14 cellular contexts compared by ENCODE assay signal in the genomic region with DNA sequence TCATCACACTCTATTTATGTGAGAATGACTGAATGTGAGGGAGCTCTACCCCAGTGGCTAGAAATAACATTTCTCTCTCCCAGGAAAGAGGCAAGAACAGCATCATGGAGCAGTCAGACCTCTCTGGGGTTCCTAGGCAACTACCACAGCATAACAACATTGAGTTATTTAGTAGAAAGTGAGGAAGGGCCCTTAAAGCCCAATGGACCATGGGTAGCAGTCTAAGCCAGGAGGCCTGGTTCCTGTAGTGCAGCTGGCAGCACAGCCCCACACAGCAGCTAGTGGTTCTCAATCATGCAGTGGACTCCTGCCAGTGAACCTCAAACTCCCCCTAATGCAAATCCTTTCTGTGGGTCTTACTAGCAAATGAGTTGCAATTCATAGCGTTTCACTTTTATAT. TPM values are rescaled to one million over a fixed set of nuclear protein-coding genes. Genes with fewer than 3 reads are reported as not detected.
DNase-seq lines count a peak whose midpoint lies in the region; ATAC-seq and TF ChIP-seq lines count a peak whose summit lies in the region.
"Had no signal": no experiment of that assay in that cellular context is flagged by ENCODE, and none has a peak within 500 bp of the region (broad histone marks: within the 10 kb centered on the region; RNA-seq: fewer than 3 reads in every experiment).

No MANE protein-coding gene starts in this region.

- DNase-seq in activated T-cell treated with anti-CD3 and anti-CD28 coated beads for 24 hours (ENCODE audit: low read depth) (peak; percentile 9), activated T-cell treated with anti-CD3 and anti-CD28 coated beads for 4 hours (no peak), aorta (no peak), CD1c-positive myeloid dendritic cell (ENCODE audit: extremely low spot score) (no peak), coronary artery (ENCODE audit: low spot score) (no peak)
- peak in 1 of 2 donors; percentile 11 for DNase-seq in central memory CD8-positive, alpha-beta T cell (ENCODE audit: low spot score in 2 of 2)
- peak; percentile 2 for DNase-seq in stimulated activated naive CD4-positive, alpha-beta T cell treated with Interleukin-2 at 50 U/mL for 16 hours (lab: John Stamatoyannopoulos, UW)
- DNase-seq: dermis blood vessel endothelial cell, glutamatergic neuron, NCI-H2171 treated with DMSO at 0.1 percent for 48 hours, stomach had no signal

- H3K9me3 Mint-ChIP-seq in T-helper 1 cell treated with Interleukin-12 subunit alpha and Interleukin-12 subunit beta and Interleukin-4 antibody, amounts not matched to agents 30 μg/mL and 1 μg/mL, for 36 hours = no peaks in the 10 kb centered on the region
- no peaks in the 10 kb centered on the region for H3K9me3 Mint-ChIP-seq in central memory CD8-positive, alpha-beta T cell
- H3K9me3 Mint-ChIP-seq: mesothelial cell of epicardium had no signal

- peak; percentile 53 for ATAC-seq in central memory CD8-positive, alpha-beta T cell (replicated peaks; ENCODE audit: extremely low read depth, poor library complexity, severe bottlenecking)
- ATAC-seq in aorta (ENCODE audit: low FRiP score) = no peak

- H3K4me1 Mint-ChIP-seq in T-helper 1 cell treated with Interleukin-12 subunit alpha and Interleukin-12 subunit beta and Interleukin-4 antibody, amounts not matched to agents 30 μg/mL and 1 μg/mL, for 36 hours (ENCODE audit: low read depth) = peaks cover 51% of the 10 kb centered on the region
- H3K4me1 Mint-ChIP-seq in central memory CD8-positive, alpha-beta T cell = peaks cover 50% of the 10 kb centered on the region
- H3K4me1 Mint-ChIP-seq: mesothelial cell of epicardium had no signal

- H3K27me3 ChIP-seq in aorta (ENCODE audit: control insufficient read depth in 1 of 2, insufficient read depth in 2 of 2, low read length in 1 of 2) = no peaks in the 10 kb centered on the region
- H3K27me3 ChIP-seq: SJSA1, stomach had no signal

- H3K4me3 Mint-ChIP-seq in T-helper 1 cell treated with Interleukin-12 subunit alpha and Interleukin-12 subunit beta and Interleukin-4 antibody, amounts not matched to agents 30 μg/mL and 1 μg/mL, for 36 hours = peak overlapping the region; percentile 38
- no peak overlapping the region for H3K4me3 Mint-ChIP-seq in central memory CD8-positive, alpha-beta T cell
- H3K4me3 Mint-ChIP-seq: mesothelial cell of epicardium had no signal

- intact Hi-C loops in aorta (cut with DNase I) = no loop called here

- H3K9me3 ChIP-seq in aorta (ENCODE audit: control insufficient read depth, low read length) = no peaks in the 10 kb centered on the region
- H3K9me3 ChIP-seq: SJSA1, stomach had no signal

- H3K4me3 ChIP-seq in aorta (ENCODE audit: low read length in 2 of 2) (no peak overlapping the region), coronary artery (no peak overlapping the region)
- H3K4me3 ChIP-seq: SJSA1, stomach had no signal

- peaks cover 4% of the 10 kb centered on the region for H3K36me3 Mint-ChIP-seq in T-helper 1 cell treated with Interleukin-12 subunit alpha and Interleukin-12 subunit beta and Interleukin-4 antibody, amounts not matched to agents 30 μg/mL and 1 μg/mL, for 36 hours (ENCODE audit: low read depth)
- H3K36me3 Mint-ChIP-seq in central memory CD8-positive, alpha-beta T cell (ENCODE audit: insufficient read depth) = peaks cover 3% of the 10 kb centered on the region
- H3K36me3 Mint-ChIP-seq: mesothelial cell of epicardium had no signal

- no peak for TF ChIP-seq CTCF in coronary artery (IDR thresholded peaks at IDR 0.05)

- no peaks in the 10 kb centered on the region for H3K4me1 ChIP-seq in aorta (ENCODE audit: control insufficient read depth in 1 of 2, insufficient read depth in 2 of 2, low read length in 2 of 2)
- H3K4me1 ChIP-seq: SJSA1 had no signal

- no peak overlapping the region for H3K27ac ChIP-seq in aorta (ENCODE audit: low read depth in 1 of 2, low read length in 2 of 2)
- H3K27ac ChIP-seq in coronary artery = no peak overlapping the region
- H3K27ac ChIP-seq: SJSA1 had no signal

- no peaks in the 10 kb centered on the region for H3K27me3 Mint-ChIP-seq in T-helper 1 cell treated with Interleukin-12 subunit alpha and Interleukin-12 subunit beta and Interleukin-4 antibody, amounts not matched to agents 30 μg/mL and 1 μg/mL, for 36 hours (ENCODE audit: low read depth)
- no peaks in the 10 kb centered on the region for H3K27me3 Mint-ChIP-seq in central memory CD8-positive, alpha-beta T cell

- 59 to 61% methylated on average over 1 of the region's 1 CpG for whole genome bisulfite sequencing in aorta, 2 donors

- H3K27ac Mint-ChIP-seq in T-helper 1 cell treated with Interleukin-12 subunit alpha and Interleukin-12 subunit beta and Interleukin-4 antibody, amounts not matched to agents 30 μg/mL and 1 μg/mL, for 36 hours = peak overlapping the region; percentile 82
- H3K27ac Mint-ChIP-seq in central memory CD8-positive, alpha-beta T cell (ENCODE audit: low read depth) = peak overlapping the region; percentile 83
- H3K27ac Mint-ChIP-seq: mesothelial cell of epicardium had no signal

- H3K36me3 ChIP-seq in aorta (ENCODE audit: control insufficient read depth in 1 of 2, insufficient read depth in 2 of 2, low read length in 1 of 2) = no peaks in the 10 kb centered on the region
- H3K36me3 ChIP-seq: SJSA1, stomach had no signal

RNA-seq across cellular contexts. Expression of a gene that starts 55.3 kb away (rescaled TPM):
- 10 to 100 TPM in 1 of 2 donors, 1 to 10 TPM in 1; 4.4 to 10.9 TPM for total RNA-seq in aorta
- polyA plus RNA-seq in aorta = 1 to 10 TPM; 1.0 to 5.1 TPM
- total RNA-seq: SJSA1 had no signal

Comparison
In these comparisons a context has a peak if more than half of its experiments do, and no peak if none do; other contexts are left out.
1. DNase-seq: peak in activated T-cell treated with anti-CD3 and anti-CD28 coated beads for 24 hours (single experiment) and stimulated activated naive CD4-positive, alpha-beta T cell treated with Interleukin-2 at 50 U/mL for 16 hours (single experiment); none in activated T-cell treated with anti-CD3 and anti-CD28 coated beads for 4 hours (single experiment), aorta (0 of 2), CD1c-positive myeloid dendritic cell (single experiment) and coronary artery (single experiment).